14 cellular contexts compared by ENCODE assay signal in genomic region chr10:4519691-4520402, GRCh38.
A peak's percentile ranks its signal among the peaks of the same experiment; 100 is the strongest.
DNase-seq lines count a peak whose midpoint lies in the region; ATAC-seq and TF ChIP-seq lines count a peak whose summit lies in the region.
"Had no signal": no experiment of that assay in that cellular context is flagged by ENCODE, and none has a peak within 500 bp of the region (broad histone marks: within the 10 kb centered on the region; RNA-seq: fewer than 3 reads in every experiment).

No MANE protein-coding gene starts in this region.

- intact Hi-C loops in Right ventricle myocardium superior (cut with DNase I) (no loop called here), cardiac septum (cut with DNase I) (loop anchor here (10.0 kb wide), 2 partner anchors 435 to 605 kb away; no protein-coding TSS in a partner anchor), left cardiac atrium (cut with DNase I) (loop anchor here in 1 of 2 donors (5.0 kb wide), 1 partner anchor 137 kb away; no protein-coding TSS in a partner anchor), posterior cingulate gyrus (cut with DNase I) (no loop called here), OCI-LY7 (cut with micrococcal nuclease; ENCODE audit: unreplicated experiment) (no loop called here)

- no peak overlapping the region for H3K4me2 ChIP-seq in OCI-LY7 (ENCODE audit: low read length)

- no peaks in the 10 kb centered on the region for H3K9me2 ChIP-seq in OCI-LY7 (ENCODE audit: insufficient read depth, low read length)

- H3K4me3 ChIP-seq in OCI-LY7 (ENCODE audit: low read depth, low read length, poor library complexity, severe bottlenecking), result no peak overlapping the region

- no peak for TF ChIP-seq CTCF in OCI-LY7 (conservative IDR thresholded peaks at IDR 0.05; ENCODE audit: low read length)

- ATAC-seq in Right ventricle myocardium superior (ENCODE audit: poor library complexity), result peak; percentile 78
- peak; percentile 21 to 81 for ATAC-seq in left cardiac atrium
- ATAC-seq in HG03354 (IDR thresholded peaks at IDR 0.05; ENCODE audit: poor library complexity, severe bottlenecking, unreplicated experiment), result no peak

- H3K27ac ChIP-seq in OCI-LY7 (ENCODE audit: low read depth, low read length, poor library complexity, severe bottlenecking), result no peak overlapping the region

- CTCF ChIA-PET in OCI-LY7 (lab: Charles Lee; ENCODE audit: unreplicated experiment), result no interaction called here

- no peaks in the 10 kb centered on the region for H3K9me3 ChIP-seq in OCI-LY7 (ENCODE audit: low read length)

- H4K20me1 ChIP-seq in OCI-LY7 (ENCODE audit: insufficient read depth, low read length), result no peaks in the 10 kb centered on the region

- H3K79me2 ChIP-seq in OCI-LY7 (ENCODE audit: insufficient read depth, low read depth, low read length), result no peaks in the 10 kb centered on the region

- no peaks in the 10 kb centered on the region for H3K4me1 ChIP-seq in OCI-LY7 (ENCODE audit: insufficient read depth, low read length, poor library complexity, severe bottlenecking)

- POLR2A ChIA-PET in OCI-LY7 (lab: Charles Lee), result interaction anchor here (0.7 kb wide), 1 partner anchor 17 kb away, joined by 3 read pairs; no protein-coding TSS in a partner anchor

- no peaks in the 10 kb centered on the region for H3K36me3 ChIP-seq in OCI-LY7 (ENCODE audit: insufficient read depth, low read length)

- H2AFZ ChIP-seq in OCI-LY7 (ENCODE audit: low read length), result no peak overlapping the region

- BruUV-seq in OCI-LY7 (replicated peaks; lab: Mats Ljungman, UMichigan), result no TSS peak

- no peak for DNase-seq in Right ventricle myocardium superior
- no peak for DNase-seq in cardiac septum (ENCODE audit: low spot score)
- peak; percentile 93 for DNase-seq in amniotic epithelial cell (ENCODE audit: low read depth)
- DNase-seq in left cardiac atrium, result no peak
- no peak for DNase-seq in nucleus accumbens (lab: John Stamatoyannopoulos, UW)
- no peak for DNase-seq in posterior cingulate gyrus
- DNase-seq in OCI-LY7 (ENCODE audit: low spot score), result no peak
- DNase-seq: activated T-cell treated with anti-CD3 and anti-CD28 coated beads for 4 hours; dermis blood vessel endothelial cell; MM.1S; NCI-H446; SHP77; stimulated activated CD4-positive, alpha-beta T cell treated with anti-CD3 and anti-CD28 coated beads, Interleukin-12 subunit alpha, Interleukin-12 subunit beta, amount 100 ng/mL, for 4 hours had no signal
